In the genomic region with DNA sequence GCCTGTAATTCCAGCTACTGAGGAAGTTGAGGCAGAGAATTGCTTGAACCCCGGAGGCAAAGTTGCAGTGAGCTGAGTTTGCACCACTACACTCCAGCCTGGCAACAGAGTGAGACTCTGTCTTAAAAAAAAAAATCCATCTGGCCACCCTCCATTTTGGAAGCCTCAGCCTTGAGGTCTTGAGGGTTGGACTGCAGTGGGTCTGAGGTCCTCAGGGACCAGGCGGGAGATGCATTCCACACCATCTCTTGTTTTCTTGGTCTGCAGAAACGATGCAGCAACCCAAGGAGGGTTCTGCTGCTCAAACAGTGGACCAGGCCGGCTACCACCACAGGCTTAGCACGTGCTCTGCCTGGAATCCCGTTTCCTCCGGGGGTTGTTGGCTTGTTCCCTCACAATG, we compare ENCODE assay signal across 23 cellular contexts.
"Had no signal": no experiment of that assay in that cellular context is flagged by ENCODE, and none has a peak within 500 bp of the region (broad histone marks: within the 10 kb centered on the region; RNA-seq: fewer than 3 reads in every experiment).

No MANE protein-coding gene starts in this region.

- DNase-seq: cerebellar nuclear complex; cortex of kidney; effector memory CD8-positive, alpha-beta T cell; erythroblast; esophagus squamous epithelium; head of caudate nucleus; left colon; natural killer cell; nucleus accumbens; spleen; stimulated activated CD4-positive, alpha-beta T cell treated with anti-CD3 and anti-CD28 coated beads, Interleukin-4, amount 100 ng/mL, for 4 hours; stimulated activated naive CD8-positive, alpha-beta T cell treated with anti-CD3 and anti-CD28 coated beads, Interleukin-15, Interleukin-2, amounts not matched to agents 100 U/mL and 50 U/mL, for 24 hours; substantia nigra; testis; tibial artery had no signal

- H3K79me2 ChIP-seq: hepatocyte had no signal

- H2AFZ ChIP-seq: hepatocyte had no signal

- H3K9me3 Mint-ChIP-seq: effector memory CD8-positive, alpha-beta T cell; memory B cell; natural killer cell; neural crest cell; stimulated activated memory B cell treated with anti-CD40 and anti-IgM and Interleukin-4, amounts not matched to agents 10 μg/mL and 1 μg/mL and 100 μg/mL, for 72 hours; type B pancreatic cell had no signal

- ATAC-seq: effector memory CD8-positive, alpha-beta T cell; left colon; stimulated activated memory B cell treated with anti-CD40 and anti-IgM and Interleukin-4, amounts not matched to agents 10 μg/mL and 1 μg/mL and 100 μg/mL, for 72 hours; stimulated activated naive CD8-positive, alpha-beta T cell treated with anti-CD3 and anti-CD28 coated beads, Interleukin-15, Interleukin-2, amounts not matched to agents 100 U/mL and 50 U/mL, for 24 hours had no signal

- H3K4me1 ChIP-seq: esophagus squamous epithelium, prostate gland, spleen, testis had no signal

- H3K4me3 ChIP-seq: esophagus squamous epithelium, hepatocyte, lung, prostate gland, skin epidermis, spleen, testis, tibial artery had no signal

- H3K36me3 Mint-ChIP-seq: memory B cell; natural killer cell; stimulated activated memory B cell treated with anti-CD40 and anti-IgM and Interleukin-4, amounts not matched to agents 10 μg/mL and 1 μg/mL and 100 μg/mL, for 72 hours; type B pancreatic cell had no signal

- H3K9me3 ChIP-seq: esophagus squamous epithelium, prostate gland, spleen, testis, tibial artery had no signal

- H3K36me3 ChIP-seq: esophagus squamous epithelium, prostate gland, spleen, tibial artery had no signal

- H3K27me3 ChIP-seq: esophagus squamous epithelium, hepatocyte, spleen, testis, tibial artery had no signal

- H3K27ac Mint-ChIP-seq: effector memory CD8-positive, alpha-beta T cell; memory B cell; natural killer cell; stimulated activated memory B cell treated with anti-CD40 and anti-IgM and Interleukin-4, amounts not matched to agents 10 μg/mL and 1 μg/mL and 100 μg/mL, for 72 hours; type B pancreatic cell had no signal

- H3K4me1 Mint-ChIP-seq: memory B cell; natural killer cell; stimulated activated memory B cell treated with anti-CD40 and anti-IgM and Interleukin-4, amounts not matched to agents 10 μg/mL and 1 μg/mL and 100 μg/mL, for 72 hours had no signal

- H3K4me3 Mint-ChIP-seq: effector memory CD8-positive, alpha-beta T cell; memory B cell; natural killer cell; neural crest cell; stimulated activated memory B cell treated with anti-CD40 and anti-IgM and Interleukin-4, amounts not matched to agents 10 μg/mL and 1 μg/mL and 100 μg/mL, for 72 hours; type B pancreatic cell had no signal

- H3K27ac ChIP-seq: esophagus squamous epithelium, hepatocyte, prostate gland, skin epidermis, spleen, testis, tibial artery had no signal

- H3K27me3 Mint-ChIP-seq: stimulated activated memory B cell treated with anti-CD40 and anti-IgM and Interleukin-4, amounts not matched to agents 10 μg/mL and 1 μg/mL and 100 μg/mL, for 72 hours; type B pancreatic cell had no signal

- H3K4me2 ChIP-seq: hepatocyte had no signal
